ENCODE assay signal across 11 cellular contexts in genomic region chr13:32351042-32351441, GRCh38. TPM values are rescaled to one million over a fixed set of nuclear protein-coding genes. Genes with fewer than 3 reads are reported as not detected.
"Had no signal": no experiment of that assay in that cellular context is flagged by ENCODE, and none has a peak within 500 bp of the region (broad histone marks: within the 10 kb centered on the region; RNA-seq: fewer than 3 reads in every experiment).

No MANE protein-coding gene starts in this region.

RNA-seq across cellular contexts. Expression of gene ZAR1L, which starts 35.9 kb away (rescaled TPM):
- total RNA-seq: activated B cell treated with CpG ODN at 0.5 μM for 24 hours; activated CD4-positive, alpha-beta memory T cell treated with anti-CD3 and anti-CD28 coated beads for 36 hours; activated CD8-positive, alpha-beta memory T cell treated with anti-CD3 and anti-CD28 coated beads for 36 hours; activated T-helper 2 cell treated with anti-CD3 and anti-CD28 coated beads, Interferon-gamma antibody, Interleukin-2, Interleukin-4, amounts not matched to agents 10 μg/mL and 5 μg/mL and 100 μg/mL, durations not matched to agents 14 hours and 24 hours and 36 hours; adrenal gland; aorta; astrocyte; body of pancreas; breast epithelium; cardiac septum; T-helper 2 cell treated with Interferon-gamma antibody and Interleukin-4, amounts not matched to agents 100 ng/mL and 5 ng/mL, for 36 hours had no signal
- polyA plus RNA-seq: adrenal gland, aorta had no signal
